19 cellular contexts compared by ENCODE assay signal in genomic region chr5:91095321-91095720, GRCh38.
"Had no signal": no experiment of that assay in that cellular context is flagged by ENCODE, and none has a peak within 500 bp of the region (broad histone marks: within the 10 kb centered on the region; RNA-seq: fewer than 3 reads in every experiment).

No MANE protein-coding gene starts in this region.

- H3K27me3 ChIP-seq: foreskin keratinocyte, neural progenitor cell, ovary, testis, transverse colon had no signal

- H3K9me3 ChIP-seq: ovary, testis, transverse colon had no signal

- H3K27ac Mint-ChIP-seq: naive thymus-derived CD4-positive, alpha-beta T cell; neural progenitor cell; stimulated activated effector memory CD8-positive, alpha-beta T cell treated with anti-CD3 and anti-CD28 coated beads, Interleukin-12 subunit alpha, Interleukin-12 subunit beta, amount 100 ng/mL, for 72 hours; stimulated activated naive CD8-positive, alpha-beta T cell treated with anti-CD3 and anti-CD28 coated beads, Interleukin-15, Interleukin-2, amounts not matched to agents 100 ng/mL and 50 ng/mL, for 24 hours had no signal

- H3K4me2 ChIP-seq: neural progenitor cell had no signal

- H3K36me3 ChIP-seq: neural progenitor cell, ovary, transverse colon had no signal

- H3K9ac ChIP-seq: neural progenitor cell had no signal

- H3K9me3 Mint-ChIP-seq: naive thymus-derived CD4-positive, alpha-beta T cell; neural progenitor cell; stimulated activated effector memory CD8-positive, alpha-beta T cell treated with anti-CD3 and anti-CD28 coated beads, Interleukin-12 subunit alpha, Interleukin-12 subunit beta, amount 100 ng/mL, for 72 hours; stimulated activated naive CD8-positive, alpha-beta T cell treated with anti-CD3 and anti-CD28 coated beads, Interleukin-15, Interleukin-2, amounts not matched to agents 100 ng/mL and 50 ng/mL, for 24 hours had no signal

- H3K27ac ChIP-seq: foreskin keratinocyte, neural progenitor cell, ovary, testis, transverse colon had no signal

- H2AFZ ChIP-seq: neural progenitor cell had no signal

- H3K4me3 Mint-ChIP-seq: naive thymus-derived CD4-positive, alpha-beta T cell; neural progenitor cell; stimulated activated effector memory CD8-positive, alpha-beta T cell treated with anti-CD3 and anti-CD28 coated beads, Interleukin-12 subunit alpha, Interleukin-12 subunit beta, amount 100 ng/mL, for 72 hours; stimulated activated naive CD8-positive, alpha-beta T cell treated with anti-CD3 and anti-CD28 coated beads, Interleukin-15, Interleukin-2, amounts not matched to agents 100 ng/mL and 50 ng/mL, for 24 hours had no signal

- H3K4me1 ChIP-seq: foreskin keratinocyte, testis had no signal

- H3K36me3 Mint-ChIP-seq: naive thymus-derived CD4-positive, alpha-beta T cell; stimulated activated effector memory CD8-positive, alpha-beta T cell treated with anti-CD3 and anti-CD28 coated beads, Interleukin-12 subunit alpha, Interleukin-12 subunit beta, amount 100 ng/mL, for 72 hours had no signal

- H3K4me1 Mint-ChIP-seq: naive thymus-derived CD4-positive, alpha-beta T cell; stimulated activated effector memory CD8-positive, alpha-beta T cell treated with anti-CD3 and anti-CD28 coated beads, Interleukin-12 subunit alpha, Interleukin-12 subunit beta, amount 100 ng/mL, for 72 hours had no signal

- H3K4me3 ChIP-seq: neural progenitor cell, ovary, testis, transverse colon had no signal

- DNase-seq: central memory CD4-positive, alpha-beta T cell; cortex of kidney; effector memory CD4-positive, alpha-beta T cell; erythroblast; foreskin keratinocyte; islet precursor cell; mammary epithelial cell; naive thymus-derived CD4-positive, alpha-beta T cell; nucleus accumbens; ovary; right cardiac atrium; stimulated activated CD4-positive, alpha-beta T cell treated with anti-CD3 and anti-CD28 coated beads, Interleukin-4, amount 100 ng/mL, for 1 hour; stimulated activated CD8-positive, alpha-beta memory T cell treated with anti-CD3 and anti-CD28 coated beads, Interleukin-4, amount 100 ng/mL, for 48 hours; testis; transverse colon had no signal

- ATAC-seq: foreskin keratinocyte; left lobe of liver; naive thymus-derived CD4-positive, alpha-beta T cell; right cardiac atrium; stimulated activated effector memory CD8-positive, alpha-beta T cell treated with anti-CD3 and anti-CD28 coated beads, Interleukin-12 subunit alpha, Interleukin-12 subunit beta, amount 100 ng/mL, for 72 hours had no signal
